11 cellular contexts compared by ENCODE assay signal in genomic region chr19:10817291-10818038, GRCh38. TPM values are rescaled to one million over a fixed set of nuclear protein-coding genes. Genes with fewer than 3 reads are reported as not detected.
DNase-seq lines count a peak whose midpoint lies in the region; ATAC-seq and TF ChIP-seq lines count a peak whose summit lies in the region.
"Had no signal": no experiment of that assay in that cellular context is flagged by ENCODE, and none has a peak within 500 bp of the region (broad histone marks: within the 10 kb centered on the region; RNA-seq: fewer than 3 reads in every experiment).

No MANE protein-coding gene starts in this region.

- H3K36me3 ChIP-seq in skeletal muscle tissue (ENCODE audit: control insufficient read depth in 3 of 3, insufficient read depth in 3 of 3, low read length in 3 of 3): peaks cover 34 to 41% (median 39%) of the 10 kb centered on the region in 3 donors
- peaks cover 6 to 70% (median 10%) of the 10 kb centered on the region in 3 experiments for H3K36me3 ChIP-seq in naive thymus-derived CD4-positive, alpha-beta T cell (ENCODE audit: control insufficient read depth in 2 of 3, insufficient read depth in 3 of 3, low read length in 3 of 3)

- POLR2A ChIA-PET in naive thymus-derived CD4-positive, alpha-beta T cell (lab: Charles Lee): no interaction called here

- H3K27me3 ChIP-seq in skeletal muscle tissue (ENCODE audit: control insufficient read depth in 3 of 3, insufficient read depth in 3 of 3, low read length in 3 of 3): no peaks in the 10 kb centered on the region
- H3K27me3 ChIP-seq in naive thymus-derived CD4-positive, alpha-beta T cell (ENCODE audit: control insufficient read depth in 2 of 2, insufficient read depth in 2 of 2, low read length in 2 of 2): no peaks in the 10 kb centered on the region

- CTCF ChIA-PET in naive thymus-derived CD4-positive, alpha-beta T cell (lab: Charles Lee): no interaction called here

- peaks cover 0 to 19% (median 0%) of the 10 kb centered on the region in 7 donors for H3K4me1 Mint-ChIP-seq in naive thymus-derived CD4-positive, alpha-beta T cell
- H3K4me1 Mint-ChIP-seq: activated B cell treated with CpG ODN at 0.5 μM for 24 hours had no signal

- intact Hi-C loops in naive thymus-derived CD4-positive, alpha-beta T cell (cut with micrococcal nuclease): no loop called here

- in situ Hi-C loops in astrocyte of the cerebellum (cut with HindIII; ENCODE audit: low sequenced_read_pairs): no loop called here

- no peak overlapping the region for H3K4me3 ChIP-seq in astrocyte of the cerebellum (ENCODE audit: low read depth, low read length)
- peak overlapping the region; percentile 43 to 52 (median 52) for H3K4me3 ChIP-seq in skeletal muscle tissue (ENCODE audit: low read length in 3 of 3)
- no peak overlapping the region for H3K4me3 ChIP-seq in naive thymus-derived CD4-positive, alpha-beta T cell (ENCODE audit: low read length)

- peak overlapping the region; percentile 56 to 72 (median 66) for H3K9ac ChIP-seq in skeletal muscle tissue (ENCODE audit: low read depth in 1 of 3, low read length in 3 of 3)

- no peak overlapping the region for H3K27ac Mint-ChIP-seq in naive thymus-derived CD4-positive, alpha-beta T cell
- H3K27ac Mint-ChIP-seq: activated B cell treated with CpG ODN at 0.5 μM for 24 hours had no signal

- peak overlapping the region; percentile 81 for H3K27ac ChIP-seq in skeletal muscle tissue (ENCODE audit: low read depth, low read length)
- no peak overlapping the region for H3K27ac ChIP-seq in naive thymus-derived CD4-positive, alpha-beta T cell (ENCODE audit: low read depth, low read length)

- no peaks in the 10 kb centered on the region for H3K9me3 ChIP-seq in skeletal muscle tissue (ENCODE audit: control insufficient read depth in 3 of 3, low read length in 3 of 3)
- no peaks in the 10 kb centered on the region for H3K9me3 ChIP-seq in naive thymus-derived CD4-positive, alpha-beta T cell (ENCODE audit: control insufficient read depth in 2 of 3, low read length in 3 of 3)

- H3K4me3 Mint-ChIP-seq in naive thymus-derived CD4-positive, alpha-beta T cell: no peak overlapping the region
- H3K4me3 Mint-ChIP-seq: activated B cell treated with CpG ODN at 0.5 μM for 24 hours, naive B cell had no signal

- H3K36me3 Mint-ChIP-seq in naive thymus-derived CD4-positive, alpha-beta T cell: peaks cover 0 to 33% (median 15%) of the 10 kb centered on the region in 5 donors

- peaks cover 14% of the 10 kb centered on the region in 3 donors for H3K4me1 ChIP-seq in skeletal muscle tissue (ENCODE audit: control insufficient read depth in 3 of 3, insufficient read depth in 3 of 3, low read length in 3 of 3)
- H3K4me1 ChIP-seq in naive thymus-derived CD4-positive, alpha-beta T cell (ENCODE audit: control insufficient read depth in 2 of 2, insufficient read depth in 2 of 2, low read length in 2 of 2): peaks cover 0 to 26% of the 10 kb centered on the region in 2 donors

- DNase-seq in ELR (ENCODE audit: low read depth) (peak; percentile 97), astrocyte of the cerebellum (ENCODE audit: low read depth) (peak; percentile 20), iris pigment epithelial cell (ENCODE audit: low read depth) (peak; percentile 95), COR-L47 (lab: John Stamatoyannopoulos, UW) (no peak), RPMI8226 (no peak)
- DNase-seq in naive thymus-derived CD4-positive, alpha-beta T cell: no peak
- DNase-seq: activated B cell treated with CpG ODN at 0.5 μM for 24 hours, DMS79 treated with DMSO at 0.1 percent for 48 hours, naive B cell had no signal

- H3K27me3 Mint-ChIP-seq in naive thymus-derived CD4-positive, alpha-beta T cell: no peaks in the 10 kb centered on the region
- H3K27me3 Mint-ChIP-seq: activated B cell treated with CpG ODN at 0.5 μM for 24 hours, naive B cell had no signal

- TF ChIP-seq CTCF in astrocyte of the cerebellum (IDR thresholded peaks at IDR 0.05; ENCODE audit: low read depth, low read length, missing control alignments): no peak

- no peak for ATAC-seq in naive thymus-derived CD4-positive, alpha-beta T cell
- no peak for ATAC-seq in HG03354 (IDR thresholded peaks at IDR 0.05; ENCODE audit: poor library complexity, severe bottlenecking, unreplicated experiment)

- H3K9me3 Mint-ChIP-seq in naive thymus-derived CD4-positive, alpha-beta T cell: peaks cover 0 to 2% (median 0%) of the 10 kb centered on the region in 11 donors
- H3K9me3 Mint-ChIP-seq: activated B cell treated with CpG ODN at 0.5 μM for 24 hours had no signal

RNA-seq across cellular contexts. Expression of gene TMED1, which starts 18.5 kb away (rescaled TPM):
- 39.7 TPM for total RNA-seq in skeletal muscle tissue
- total RNA-seq in naive thymus-derived CD4-positive, alpha-beta T cell: 10 to 100 TPM in 2 of 5 experiments, 1 to 10 TPM in 3; 7.6 to 12.8 (median 9.9) TPM
- 10 to 100 TPM; 19.0 to 21.7 TPM for polyA plus RNA-seq in naive thymus-derived CD4-positive, alpha-beta T cell

RNA-seq across cellular contexts. Expression of gene C19orf38, which starts 30.8 kb away (rescaled TPM):
- total RNA-seq in skeletal muscle tissue: 4.2 TPM
- total RNA-seq in naive thymus-derived CD4-positive, alpha-beta T cell: 10 to 100 TPM in 1 of 5 experiments, 1 to 10 TPM in 4; 2.5 to 50.5 (median 3.5) TPM
- 1 to 10 TPM; 1.4 to 2.8 TPM for polyA plus RNA-seq in naive thymus-derived CD4-positive, alpha-beta T cell

RNA-seq across cellular contexts. Expression of gene CARM1, which starts 53.9 kb away (rescaled TPM):
- 19.8 TPM for total RNA-seq in skeletal muscle tissue
- 10 to 100 TPM; 21.3 to 43.1 (median 27.2) TPM for total RNA-seq in naive thymus-derived CD4-positive, alpha-beta T cell
- polyA plus RNA-seq in naive thymus-derived CD4-positive, alpha-beta T cell: under 1 TPM; 0.69 to 0.94 TPM

Comparison
In these comparisons a context has a peak if more than half of its experiments do, and no peak if none do; other contexts are left out.
1. DNase-seq: peak in ELR (single experiment), astrocyte of the cerebellum (single experiment) and iris pigment epithelial cell (single experiment); none in COR-L47 (single experiment), RPMI8226 (single experiment) and naive thymus-derived CD4-positive, alpha-beta T cell (0 of 9).
2. H3K4me3 ChIP-seq: peak in skeletal muscle tissue (3 of 3); none in astrocyte of the cerebellum (single experiment) and naive thymus-derived CD4-positive, alpha-beta T cell (single experiment).